In genomic region chr1:151002006-151002405, GRCh38 we compare ENCODE assay signal across 22 cellular contexts. TPM values are rescaled to one million over a fixed set of nuclear protein-coding genes. Genes with fewer than 3 reads are reported as not detected.
DNase-seq lines count a peak whose midpoint lies in the region; ATAC-seq and TF ChIP-seq lines count a peak whose summit lies in the region.
"Had no signal": no experiment of that assay in that cellular context is flagged by ENCODE, and none has a peak within 500 bp of the region (broad histone marks: within the 10 kb centered on the region; RNA-seq: fewer than 3 reads in every experiment).

No MANE protein-coding gene starts in this region.

- no peaks in the 10 kb centered on the region for H3K27me3 Mint-ChIP-seq in activated CD4-positive, alpha-beta memory T cell treated with anti-CD3 and anti-CD28 coated beads for 36 hours
- H3K27me3 Mint-ChIP-seq in activated CD4-positive, alpha-beta memory T cell treated with anti-CD3 and anti-CD28 coated beads, Interleukin-2, amount 10 ng/mL, durations not matched to agents 7 days and 5 days: no peaks in the 10 kb centered on the region
- H3K27me3 Mint-ChIP-seq in CD4-positive, CD25-positive, alpha-beta regulatory T cell: no peaks in the 10 kb centered on the region
- no peaks in the 10 kb centered on the region for H3K27me3 Mint-ChIP-seq in naive thymus-derived CD4-positive, alpha-beta T cell

- H3K9me3 ChIP-seq in CD4-positive, CD25-positive, alpha-beta regulatory T cell (ENCODE audit: control insufficient read depth in 2 of 2, low read length in 2 of 2): no peaks in the 10 kb centered on the region
- no peaks in the 10 kb centered on the region for H3K9me3 ChIP-seq in naive thymus-derived CD4-positive, alpha-beta T cell (ENCODE audit: control insufficient read depth in 2 of 3, low read length in 3 of 3)
- no peaks in the 10 kb centered on the region for H3K9me3 ChIP-seq in mammary epithelial cell (replicated peaks; ENCODE audit: insufficient read depth, low read length)
- H3K9me3 ChIP-seq: Caco-2, colonic mucosa, thoracic aorta had no signal

- no peak overlapping the region for H3K4me3 ChIP-seq in CD4-positive, CD25-positive, alpha-beta regulatory T cell (ENCODE audit: low read depth, low read length)
- H3K4me3 ChIP-seq in naive thymus-derived CD4-positive, alpha-beta T cell (ENCODE audit: low read length): peak overlapping the region; percentile 46
- H3K4me3 ChIP-seq in mammary epithelial cell (replicated peaks in 1 of 3; ENCODE audit: insufficient read depth in 1 of 3, low read depth in 2 of 3, low read length in 3 of 3) (no peak overlapping the region), foreskin fibroblast (ENCODE audit: low read depth in 1 of 2, low read length in 2 of 2) (no peak overlapping the region)
- H3K4me3 ChIP-seq: colonic mucosa, neural progenitor cell, thoracic aorta had no signal

- no peak overlapping the region for H3K9ac ChIP-seq in mammary epithelial cell (ENCODE audit: insufficient read depth, low read length)
- H3K9ac ChIP-seq: neural progenitor cell had no signal

- peaks cover 63% of the 10 kb centered on the region for H3K4me1 Mint-ChIP-seq in activated CD4-positive, alpha-beta memory T cell treated with anti-CD3 and anti-CD28 coated beads for 36 hours (ENCODE audit: low read depth)
- H3K4me1 Mint-ChIP-seq in activated CD4-positive, alpha-beta memory T cell treated with anti-CD3 and anti-CD28 coated beads, Interleukin-2, amount 10 ng/mL, durations not matched to agents 7 days and 5 days: peaks cover 47% of the 10 kb centered on the region
- H3K4me1 Mint-ChIP-seq in CD4-positive, CD25-positive, alpha-beta regulatory T cell: peaks cover 0 to 61% (median 37%) of the 10 kb centered on the region in 4 donors
- H3K4me1 Mint-ChIP-seq in naive thymus-derived CD4-positive, alpha-beta T cell: peaks cover 37 to 66% (median 62%) of the 10 kb centered on the region in 7 donors

- peaks cover 34% of the 10 kb centered on the region for H3K36me3 ChIP-seq in CD4-positive, CD25-positive, alpha-beta regulatory T cell (ENCODE audit: control insufficient read depth, insufficient read depth, low read length)
- H3K36me3 ChIP-seq in naive thymus-derived CD4-positive, alpha-beta T cell (ENCODE audit: control insufficient read depth in 2 of 3, insufficient read depth in 3 of 3, low read length in 3 of 3): peaks cover 0 to 51% (median 14%) of the 10 kb centered on the region in 3 experiments
- no peaks in the 10 kb centered on the region for H3K36me3 ChIP-seq in mammary epithelial cell (ENCODE audit: insufficient read depth, low read length)
- H3K36me3 ChIP-seq: colonic mucosa, neural progenitor cell had no signal

- WGBS in mammary epithelial cell (ENCODE audit: low coverage, missing lambda C conversion rate): 96% methylated on average over 3 of the region's 3 CpGs

- H3K4me3 Mint-ChIP-seq in activated CD4-positive, alpha-beta memory T cell treated with anti-CD3 and anti-CD28 coated beads for 36 hours: no peak overlapping the region
- H3K4me3 Mint-ChIP-seq in activated CD4-positive, alpha-beta memory T cell treated with anti-CD3 and anti-CD28 coated beads, Interleukin-2, amount 10 ng/mL, durations not matched to agents 7 days and 5 days: no peak overlapping the region
- peak overlapping the region in 3 of 4 donors; percentile 21 to 76 (median 71) for H3K4me3 Mint-ChIP-seq in CD4-positive, CD25-positive, alpha-beta regulatory T cell
- H3K4me3 Mint-ChIP-seq in naive thymus-derived CD4-positive, alpha-beta T cell: peak overlapping the region; percentile 40 to 100 (median 89)
- H3K4me3 Mint-ChIP-seq: neural progenitor cell had no signal

- H2AFZ ChIP-seq in mammary epithelial cell (ENCODE audit: low read depth, low read length): no peak overlapping the region
- H2AFZ ChIP-seq: neural progenitor cell had no signal

- TF ChIP-seq CTCF in mammary epithelial cell (conservative IDR thresholded peaks at IDR 0.05 in 1 of 2, IDR thresholded peaks at IDR 0.05 in 1 of 2; ENCODE audit: extremely low read depth in 1 of 2, insufficient read depth in 1 of 2, low read depth in 1 of 2, low read length in 2 of 2) (no peak), foreskin fibroblast (IDR thresholded peaks at IDR 0.05; ENCODE audit: low read depth, low read length) (no peak)

- H3K4me2 ChIP-seq in mammary epithelial cell (ENCODE audit: insufficient read depth, low read depth, low read length): no peak overlapping the region
- H3K4me2 ChIP-seq: neural progenitor cell had no signal

- H3K27ac Mint-ChIP-seq in activated CD4-positive, alpha-beta memory T cell treated with anti-CD3 and anti-CD28 coated beads for 36 hours: peak overlapping the region; percentile 18
- no peak overlapping the region for H3K27ac Mint-ChIP-seq in activated CD4-positive, alpha-beta memory T cell treated with anti-CD3 and anti-CD28 coated beads, Interleukin-2, amount 10 ng/mL, durations not matched to agents 7 days and 5 days
- peak overlapping the region; percentile 10 to 97 (median 53) for H3K27ac Mint-ChIP-seq in CD4-positive, CD25-positive, alpha-beta regulatory T cell
- peak overlapping the region in 8 of 9 donors; percentile 92 to 97 (median 96) for H3K27ac Mint-ChIP-seq in naive thymus-derived CD4-positive, alpha-beta T cell
- H3K27ac Mint-ChIP-seq: neural progenitor cell had no signal

- H3K36me3 Mint-ChIP-seq in activated CD4-positive, alpha-beta memory T cell treated with anti-CD3 and anti-CD28 coated beads for 36 hours: peaks cover 12% of the 10 kb centered on the region
- H3K36me3 Mint-ChIP-seq in activated CD4-positive, alpha-beta memory T cell treated with anti-CD3 and anti-CD28 coated beads, Interleukin-2, amount 10 ng/mL, durations not matched to agents 7 days and 5 days (ENCODE audit: low read depth): peaks cover 33% of the 10 kb centered on the region
- H3K36me3 Mint-ChIP-seq in CD4-positive, CD25-positive, alpha-beta regulatory T cell: peaks cover 27% of the 10 kb centered on the region
- H3K36me3 Mint-ChIP-seq in naive thymus-derived CD4-positive, alpha-beta T cell: peaks cover 8 to 47% (median 17%) of the 10 kb centered on the region in 5 donors

- intact Hi-C loops in activated CD4-positive, alpha-beta memory T cell treated with anti-CD3 and anti-CD28 coated beads for 36 hours (cut with micrococcal nuclease): no loop called here
- intact Hi-C loops in naive thymus-derived CD4-positive, alpha-beta T cell (cut with micrococcal nuclease): loop anchor here (5.0 to 10.0 kb wide), 2 partner anchors 40 to 387 kb away; no protein-coding TSS in a partner anchor
- intact Hi-C loops in mammary epithelial cell (cut with micrococcal nuclease): no loop called here

- CTCF ChIA-PET in activated CD4-positive, alpha-beta memory T cell treated with anti-CD3 and anti-CD28 coated beads for 36 hours (lab: Charles Lee): interaction anchor here (1.2 to 14.0 kb wide), 2 partner anchors 10 to 24 kb away, joined by 3 to 222 read pairs; partner anchors contain the start of genes ANXA9 and CERS2
- CTCF ChIA-PET in activated CD4-positive, alpha-beta memory T cell treated with anti-CD3 and anti-CD28 coated beads, Interleukin-2, amount 10 ng/mL, durations not matched to agents 7 days and 5 days (lab: Charles Lee): interaction anchor here (0.6 to 0.9 kb wide), 2 partner anchors 54 to 69 kb away, joined by 3 read pairs; no protein-coding TSS in a partner anchor
- CTCF ChIA-PET in naive thymus-derived CD4-positive, alpha-beta T cell (lab: Charles Lee): interaction anchor here (0.7 to 1.4 kb wide), 5 partner anchors 23 to 88 kb away, joined by 3 to 9 read pairs (median 5); no protein-coding TSS in a partner anchor
- CTCF ChIA-PET in mammary epithelial cell (lab: Charles Lee; ENCODE audit: low non-redundant PET): interaction anchor here (0.7 kb wide), 1 partner anchor 28 kb away, joined by 3 read pairs; no protein-coding TSS in a partner anchor

- H3K27me3 ChIP-seq in CD4-positive, CD25-positive, alpha-beta regulatory T cell (ENCODE audit: control insufficient read depth, insufficient read depth, low read length): no peaks in the 10 kb centered on the region
- H3K27me3 ChIP-seq in naive thymus-derived CD4-positive, alpha-beta T cell (ENCODE audit: control insufficient read depth in 2 of 2, insufficient read depth in 2 of 2, low read length in 2 of 2): no peaks in the 10 kb centered on the region
- no peaks in the 10 kb centered on the region for H3K27me3 ChIP-seq in mammary epithelial cell (ENCODE audit: insufficient read depth, low read length)
- H3K27me3 ChIP-seq: colonic mucosa, foreskin keratinocyte, neural progenitor cell had no signal

- BruUV-seq in mammary epithelial cell (replicated peaks; lab: Mats Ljungman, UMichigan): no TSS peak

- POLR2A ChIA-PET in activated CD4-positive, alpha-beta memory T cell treated with anti-CD3 and anti-CD28 coated beads for 36 hours (lab: Charles Lee): interaction anchor here (1.1 kb wide), 1 partner anchor 238 kb away, joined by 3 read pairs; no protein-coding TSS in a partner anchor
- POLR2A ChIA-PET in activated CD4-positive, alpha-beta memory T cell treated with anti-CD3 and anti-CD28 coated beads, Interleukin-2, amount 10 ng/mL, durations not matched to agents 7 days and 5 days (lab: Charles Lee): interaction anchor here (1.4 to 1.9 kb wide), 3 partner anchors 28 to 279 kb away, joined by 4 to 6 read pairs (median 5); partner anchors contain the start of gene TNFAIP8L2
- POLR2A ChIA-PET in naive thymus-derived CD4-positive, alpha-beta T cell (lab: Charles Lee): interaction anchor here (0.6 to 2.1 kb wide), 9 partner anchors 9 to 60 kb away, joined by 3 to 8 read pairs (median 3); partner anchors contain the start of gene CERS2

- no peak for ATAC-seq in CD4-positive, CD25-positive, alpha-beta regulatory T cell (ENCODE audit: low read depth in 2 of 2)
- ATAC-seq in naive thymus-derived CD4-positive, alpha-beta T cell: no peak

- H3K4me1 ChIP-seq in CD4-positive, CD25-positive, alpha-beta regulatory T cell (ENCODE audit: control insufficient read depth, insufficient read depth, low read length, poor library complexity, severe bottlenecking): peaks cover 42% of the 10 kb centered on the region
- H3K4me1 ChIP-seq in naive thymus-derived CD4-positive, alpha-beta T cell (ENCODE audit: control insufficient read depth in 2 of 2, insufficient read depth in 2 of 2, low read length in 2 of 2): peaks cover 15 to 43% of the 10 kb centered on the region in 2 donors
- H3K4me1 ChIP-seq in mammary epithelial cell (ENCODE audit: insufficient read depth, low read length): peaks cover 22% of the 10 kb centered on the region

- dilution Hi-C loops in mammary epithelial cell (cut with HindIII; ENCODE audit: low sequenced_read_pairs): loop anchor here (5.0 kb wide), 2 partner anchors 35 to 55 kb away; partner anchors contain the start of gene CDC42SE1

- no peaks in the 10 kb centered on the region for H4K20me1 ChIP-seq in mammary epithelial cell (ENCODE audit: insufficient read depth, low read length)

- in situ Hi-C loops in mammary epithelial cell (cut with MboI; ENCODE audit: low sequenced_read_pairs in 2 of 2): no loop called here

- no peak overlapping the region for H3K27ac ChIP-seq in CD4-positive, CD25-positive, alpha-beta regulatory T cell (ENCODE audit: insufficient read depth, low read length, poor library complexity, severe bottlenecking)
- H3K27ac ChIP-seq in naive thymus-derived CD4-positive, alpha-beta T cell (ENCODE audit: low read depth, low read length): peak overlapping the region; percentile 77
- H3K27ac ChIP-seq in mammary epithelial cell (ENCODE audit: insufficient read depth, low read depth, low read length): no peak overlapping the region
- H3K27ac ChIP-seq: colonic mucosa, foreskin keratinocyte, neural progenitor cell, thoracic aorta had no signal

- H3K9me3 Mint-ChIP-seq in activated CD4-positive, alpha-beta memory T cell treated with anti-CD3 and anti-CD28 coated beads for 36 hours: no peaks in the 10 kb centered on the region
- H3K9me3 Mint-ChIP-seq in activated CD4-positive, alpha-beta memory T cell treated with anti-CD3 and anti-CD28 coated beads, Interleukin-2, amount 10 ng/mL, durations not matched to agents 7 days and 5 days: no peaks in the 10 kb centered on the region
- H3K9me3 Mint-ChIP-seq in CD4-positive, CD25-positive, alpha-beta regulatory T cell: no peaks in the 10 kb centered on the region
- H3K9me3 Mint-ChIP-seq in naive thymus-derived CD4-positive, alpha-beta T cell: no peaks in the 10 kb centered on the region
- H3K9me3 Mint-ChIP-seq: mesothelial cell of epicardium, neural progenitor cell had no signal

- peaks cover 16% of the 10 kb centered on the region for H3K79me2 ChIP-seq in mammary epithelial cell (ENCODE audit: insufficient read depth, low read length)

- no peak for DNase-seq in activated CD4-positive, alpha-beta memory T cell treated with anti-CD3 and anti-CD28 coated beads for 36 hours
- DNase-seq in activated CD4-positive, alpha-beta memory T cell treated with anti-CD3 and anti-CD28 coated beads, Interleukin-2, amount 10 ng/mL, durations not matched to agents 7 days and 5 days: no peak
- no peak for DNase-seq in CD4-positive, CD25-positive, alpha-beta regulatory T cell
- DNase-seq in SKM-1 treated with dmso at 0.1 percent for 144 hours (lab: John Stamatoyannopoulos, UW; ENCODE audit: unreplicated experiment) (peak; percentile 81), mammary epithelial cell (no peak), foreskin fibroblast (no peak)
- DNase-seq in naive thymus-derived CD4-positive, alpha-beta T cell: no peak
- DNase-seq in activated effector memory CD4-positive, alpha-beta T cell treated with anti-CD3 and anti-CD28 coated beads, Interleukin-2, amount 50 U/mL, for 16 hours: no peak
- DNase-seq: activated gamma-delta T cell; Caco-2; colonic mucosa; hypothalamus; kidney; MM.1S; NCI-H187 treated with DMSO at 0.1 percent for 48 hours; NCI-H446; NK-92 treated with Interleukin-12 subunit alpha and Interleukin-12 subunit beta, amount 100 ng/mL, for 24 hours had no signal

RNA-seq across cellular contexts. Expression of gene MINDY1, which starts 4.7 kb away (rescaled TPM):
- 10 to 100 TPM; 16.4 to 18.3 TPM for total RNA-seq in activated CD4-positive, alpha-beta memory T cell treated with anti-CD3 and anti-CD28 coated beads for 36 hours
- total RNA-seq in activated CD4-positive, alpha-beta memory T cell treated with anti-CD3 and anti-CD28 coated beads, Interleukin-2, amount 10 ng/mL, durations not matched to agents 7 days and 5 days: 10 to 100 TPM; 19.9 to 20.5 TPM
- 12.9 TPM for total RNA-seq in CD4-positive, CD25-positive, alpha-beta regulatory T cell
- 1 to 10 TPM; 3.0 to 8.9 (median 5.1) TPM for polyA plus RNA-seq in CD4-positive, CD25-positive, alpha-beta regulatory T cell
- 10 to 100 TPM; 24.6 to 53.4 (median 29.9) TPM for total RNA-seq in naive thymus-derived CD4-positive, alpha-beta T cell
- 10 to 100 TPM; 12.8 to 33.1 TPM for polyA plus RNA-seq in naive thymus-derived CD4-positive, alpha-beta T cell
- 10 to 100 TPM; 17.6 to 30.2 TPM for total RNA-seq in mammary epithelial cell
- polyA plus RNA-seq in mammary epithelial cell: 16.5 TPM
- 37.4 TPM for polyA minus RNA-seq in mammary epithelial cell

RNA-seq across cellular contexts. Expression of gene PRUNE1, which starts 6.2 kb away (rescaled TPM):
- total RNA-seq in activated CD4-positive, alpha-beta memory T cell treated with anti-CD3 and anti-CD28 coated beads for 36 hours: 10 to 100 TPM; 12.5 to 17.5 TPM
- 10 to 100 TPM; 13.8 to 16.6 TPM for total RNA-seq in activated CD4-positive, alpha-beta memory T cell treated with anti-CD3 and anti-CD28 coated beads, Interleukin-2, amount 10 ng/mL, durations not matched to agents 7 days and 5 days
- 18.0 TPM for total RNA-seq in CD4-positive, CD25-positive, alpha-beta regulatory T cell
- polyA plus RNA-seq in CD4-positive, CD25-positive, alpha-beta regulatory T cell: 10 to 100 TPM; 46.5 to 56.3 (median 52.3) TPM
- total RNA-seq in naive thymus-derived CD4-positive, alpha-beta T cell: 10 to 100 TPM; 13.3 to 41.8 (median 17.2) TPM
- 10 to 100 TPM; 54.6 to 68.8 TPM for polyA plus RNA-seq in naive thymus-derived CD4-positive, alpha-beta T cell
- 10 to 100 TPM in 1 of 2 donors, 1 to 10 TPM in 1; 9.4 to 16.3 TPM for total RNA-seq in mammary epithelial cell
- polyA plus RNA-seq in mammary epithelial cell: 12.2 TPM
- polyA minus RNA-seq in mammary epithelial cell: 31.7 TPM

RNA-seq across cellular contexts. Expression of gene ANXA9, which starts 19.9 kb away (rescaled TPM):
- total RNA-seq in activated CD4-positive, alpha-beta memory T cell treated with anti-CD3 and anti-CD28 coated beads for 36 hours: under 1 TPM in 1 of 2 experiments, not detected in 1; 0.19 TPM
- not detected for total RNA-seq in activated CD4-positive, alpha-beta memory T cell treated with anti-CD3 and anti-CD28 coated beads, Interleukin-2, amount 10 ng/mL, durations not matched to agents 7 days and 5 days
- total RNA-seq in CD4-positive, CD25-positive, alpha-beta regulatory T cell: not detected
- polyA plus RNA-seq in CD4-positive, CD25-positive, alpha-beta regulatory T cell: not detected
- total RNA-seq in naive thymus-derived CD4-positive, alpha-beta T cell: not detected
- polyA plus RNA-seq in naive thymus-derived CD4-positive, alpha-beta T cell: under 1 TPM; 0.17 to 0.38 TPM
- 1 to 10 TPM in 1 of 2 donors, under 1 TPM in 1; 0.67 to 1.5 TPM for total RNA-seq in mammary epithelial cell
- 1.1 TPM for polyA plus RNA-seq in mammary epithelial cell
- not detected for polyA minus RNA-seq in mammary epithelial cell
- total RNA-seq: T-helper 2 cell treated with Interferon-gamma antibody and Interleukin-4, amounts not matched to agents 100 ng/mL and 5 ng/mL, for 36 hours; thoracic aorta had no signal

RNA-seq across cellular contexts. Expression of gene CERS2, which starts 27.4 kb away (rescaled TPM):
- total RNA-seq in activated CD4-positive, alpha-beta memory T cell treated with anti-CD3 and anti-CD28 coated beads for 36 hours: 100 to 1,000 TPM; 153 to 160 TPM
- 100 to 1,000 TPM; 177 to 181 TPM for total RNA-seq in activated CD4-positive, alpha-beta memory T cell treated with anti-CD3 and anti-CD28 coated beads, Interleukin-2, amount 10 ng/mL, durations not matched to agents 7 days and 5 days
- total RNA-seq in CD4-positive, CD25-positive, alpha-beta regulatory T cell: 99.1 TPM
- 100 to 1,000 TPM; 179 to 201 (median 189) TPM for polyA plus RNA-seq in CD4-positive, CD25-positive, alpha-beta regulatory T cell
- 100 to 1,000 TPM; 101 to 169 (median 136) TPM for total RNA-seq in naive thymus-derived CD4-positive, alpha-beta T cell
- 100 to 1,000 TPM; 109 to 179 TPM for polyA plus RNA-seq in naive thymus-derived CD4-positive, alpha-beta T cell
- total RNA-seq in mammary epithelial cell: 100 to 1,000 TPM; 113 to 169 TPM
- polyA plus RNA-seq in mammary epithelial cell: 145 TPM
- 269 TPM for polyA minus RNA-seq in mammary epithelial cell

RNA-seq across cellular contexts. Expression of gene BNIPL, which starts 34.4 kb away (rescaled TPM):
- total RNA-seq in activated CD4-positive, alpha-beta memory T cell treated with anti-CD3 and anti-CD28 coated beads for 36 hours: 1 to 10 TPM in 1 of 2 experiments, under 1 TPM in 1; 0.64 to 1.3 TPM
- 1 to 10 TPM in 1 of 2 experiments, under 1 TPM in 1; 0.98 to 1.2 TPM for total RNA-seq in activated CD4-positive, alpha-beta memory T cell treated with anti-CD3 and anti-CD28 coated beads, Interleukin-2, amount 10 ng/mL, durations not matched to agents 7 days and 5 days
- total RNA-seq in CD4-positive, CD25-positive, alpha-beta regulatory T cell: 0.94 TPM
- polyA plus RNA-seq in CD4-positive, CD25-positive, alpha-beta regulatory T cell: under 1 TPM; 0.07 to 0.43 (median 0.18) TPM
- 1 to 10 TPM in 4 of 5 experiments, under 1 TPM in 1; 0.37 to 9.4 (median 1.9) TPM for total RNA-seq in naive thymus-derived CD4-positive, alpha-beta T cell
- under 1 TPM; 0.08 to 0.17 TPM for polyA plus RNA-seq in naive thymus-derived CD4-positive, alpha-beta T cell
- total RNA-seq in mammary epithelial cell: under 1 TPM; 0.17 to 0.47 TPM
- 0.42 TPM for polyA plus RNA-seq in mammary epithelial cell
- polyA minus RNA-seq in mammary epithelial cell: not detected

Comparison
In these comparisons a context has a peak if more than half of its experiments do, and no peak if none do; other contexts are left out.
1. H3K4me3 Mint-ChIP-seq: peak in CD4-positive, CD25-positive, alpha-beta regulatory T cell (3 of 4) and naive thymus-derived CD4-positive, alpha-beta T cell (10 of 10); none in activated CD4-positive, alpha-beta memory T cell treated with anti-CD3 and anti-CD28 coated beads for 36 hours (single experiment) and activated CD4-positive, alpha-beta memory T cell treated with anti-CD3 and anti-CD28 coated beads, Interleukin-2, amount 10 ng/mL, durations not matched to agents 7 days and 5 days (single experiment).
2. intact Hi-C loops: an anchor here in naive thymus-derived CD4-positive, alpha-beta T cell (5.0 to 10.0 kb wide); none called in activated CD4-positive, alpha-beta memory T cell treated with anti-CD3 and anti-CD28 coated beads for 36 hours and mammary epithelial cell.